ENCODE assay signal across 24 cellular contexts in genomic region chr7:1364068-1364905, GRCh38.
"Had no signal": no experiment of that assay in that cellular context is flagged by ENCODE, and none has a peak within 500 bp of the region (broad histone marks: within the 10 kb centered on the region; RNA-seq: fewer than 3 reads in every experiment).

No MANE protein-coding gene starts in this region.

- H3K4me3 ChIP-seq: esophagus squamous epithelium, gastrocnemius medialis, heart right ventricle, neural progenitor cell, upper lobe of right lung had no signal

- H3K4me1 ChIP-seq: gastrocnemius medialis, upper lobe of right lung had no signal

- H3K27ac ChIP-seq: esophagus squamous epithelium, gastrocnemius medialis, heart right ventricle, neural progenitor cell, upper lobe of right lung had no signal

- H3K9me3 ChIP-seq: gastrocnemius medialis, upper lobe of right lung had no signal

- H3K9ac ChIP-seq: neural progenitor cell had no signal

- ATAC-seq: gastrocnemius medialis; heart right ventricle; left lobe of liver; naive thymus-derived CD4-positive, alpha-beta T cell; stimulated activated naive CD8-positive, alpha-beta T cell treated with anti-CD3 and anti-CD28 coated beads, Interleukin-15, Interleukin-2, amounts not matched to agents 100 U/mL and 50 U/mL, for 24 hours; T-cell; upper lobe of right lung had no signal

- FAIRE-seq: TTC549 had no signal

- H3K36me3 ChIP-seq: esophagus squamous epithelium, gastrocnemius medialis, heart right ventricle, neural progenitor cell, upper lobe of right lung had no signal

- DNase-seq: activated CD4-positive, alpha-beta T cell treated with anti-CD3 and anti-CD28 coated beads for 1 hour; activated CD4-positive, alpha-beta T cell treated with anti-CD3 and anti-CD28 coated beads, Interleukin-2, amount 50 U/mL, for 1 hour; activated CD8-positive, alpha-beta memory T cell treated with anti-CD3 and anti-CD28 coated beads for 24 hours; activated CD8-positive, alpha-beta memory T cell treated with anti-CD3 and anti-CD28 coated beads, Interleukin-2, amount 50 U/mL, for 48 hours; activated naive CD4-positive, alpha-beta T cell treated with Interleukin-2 at 50 U/mL for 16 hours; activated naive CD8-positive, alpha-beta T cell treated with anti-CD3 and anti-CD28 coated beads for 36 hours; activated T-cell treated with anti-CD3 and anti-CD28 coated beads, Interleukin-2, amount 50 U/mL, for 48 hours; amniotic stem cell; cerebellar nuclear complex; cortex of kidney; endodermal cell; esophagus squamous epithelium; gastrocnemius medialis; heart right ventricle; islet precursor cell; naive thymus-derived CD4-positive, alpha-beta T cell; retina; stimulated activated CD4-positive, alpha-beta T cell treated with anti-CD3 and anti-CD28 coated beads, Interleukin-4, amount 100 ng/mL, for 24 hours; stimulated activated naive CD8-positive, alpha-beta T cell treated with anti-CD3 and anti-CD28 coated beads, Interleukin-15, Interleukin-2, amounts not matched to agents 100 U/mL and 50 U/mL, for 24 hours; T-cell; upper lobe of right lung had no signal
